30 cellular contexts compared by ENCODE assay signal in the genomic region with DNA sequence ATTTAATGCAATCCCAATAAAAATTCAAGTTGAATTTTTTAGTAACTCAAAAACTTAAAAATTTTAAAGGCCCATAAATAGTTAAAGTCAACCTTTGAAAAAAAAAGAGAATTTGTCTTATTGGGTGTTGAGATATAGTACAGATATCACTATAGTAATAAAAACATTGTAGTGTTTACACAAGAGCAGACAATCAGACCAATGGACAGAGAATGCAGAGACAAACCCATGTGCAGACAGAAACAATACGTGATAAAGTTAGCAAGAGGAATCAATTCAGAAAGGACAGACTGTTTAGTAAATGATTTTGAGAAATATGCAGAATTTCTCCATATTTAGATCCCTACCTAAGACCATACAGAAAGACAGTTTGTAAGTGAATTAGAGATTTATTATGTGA. TPM values are rescaled to one million over a fixed set of nuclear protein-coding genes. Genes with fewer than 3 reads are reported as not detected.
"Had no signal": no experiment of that assay in that cellular context is flagged by ENCODE, and none has a peak within 500 bp of the region (broad histone marks: within the 10 kb centered on the region; RNA-seq: fewer than 3 reads in every experiment).

No MANE protein-coding gene starts in this region.

- H3K36me3 ChIP-seq: ovary, uterus had no signal

- H3K9me3 ChIP-seq: gastrocnemius medialis, neutrophil, ovary, right lobe of liver, stomach, suprapubic skin, transverse colon, uterus had no signal

- H3K4me3 ChIP-seq: gastrocnemius medialis, ovary, right lobe of liver, skin epidermis, stomach, suprapubic skin, transverse colon, uterus had no signal

- H3K27me3 ChIP-seq: gastrocnemius medialis, neutrophil, ovary, right lobe of liver, stomach, suprapubic skin, transverse colon, uterus had no signal

- H3K4me1 ChIP-seq: gastrocnemius medialis, right lobe of liver, suprapubic skin, uterus had no signal

- H3K27ac ChIP-seq: gastrocnemius medialis, neutrophil, ovary, right lobe of liver, skin epidermis, stomach, suprapubic skin, transverse colon, uterus had no signal

- DNase-seq: activated CD4-positive, alpha-beta T cell treated with anti-CD3 and anti-CD28 coated beads for 4 hours; activated CD4-positive, alpha-beta T cell treated with anti-CD3 and anti-CD28 coated beads, Interleukin-2, amount 50 U/mL, for 48 hours; activated CD4-positive, CD25-positive, alpha-beta regulatory T cell; activated gamma-delta T cell; activated naive CD4-positive, alpha-beta T cell treated with anti-CD3 and anti-CD28 coated beads, Interleukin-2, amount 50 U/mL, for 16 hours; activated naive CD8-positive, alpha-beta T cell treated with anti-CD3 and anti-CD28 coated beads, Interleukin-2, amount 50 U/mL, for 24 hours; aorta; central memory CD4-positive, alpha-beta T cell; cortex of kidney; effector CD4-positive, alpha-beta T cell; gastrocnemius medialis; hypothalamus; left ventricle myocardium superior; mammary epithelial cell; midbrain; ovary; right lobe of liver; stimulated activated CD4-positive, alpha-beta T cell treated with anti-CD3 and anti-CD28 coated beads, Interleukin-2, amount 100 ng/mL, for 24 hours; stomach; T1000; transverse colon; uterus had no signal

- ATAC-seq: activated naive CD8-positive, alpha-beta T cell treated with anti-CD3 and anti-CD28 coated beads, Interleukin-2, amount 50 U/mL, for 24 hours; gastrocnemius medialis; left ventricle myocardium superior; right lobe of liver; stimulated activated memory B cell treated with anti-CD40 and anti-IgM and Interleukin-4, amounts not matched to agents 10 μg/mL and 1 μg/mL and 100 μg/mL, for 72 hours had no signal

RNA-seq across cellular contexts. Expression of gene WDR38, which starts 53.7 kb away (rescaled TPM):
- total RNA-seq: activated CD8-positive, alpha-beta memory T cell treated with anti-CD3 and anti-CD28 coated beads for 36 hours; aorta; gastrocnemius medialis; left ventricle myocardium superior; mammary epithelial cell; myocyte; right lobe of liver; stomach; suprapubic skin; T-helper 1 cell treated with Interleukin-12 subunit alpha and Interleukin-12 subunit beta and Interleukin-4 antibody, amounts not matched to agents 30 ng/mL and 1 ng/mL, for 36 hours; transverse colon had no signal
- polyA plus RNA-seq: esophagus, mammary epithelial cell, ovary, stomach had no signal
